Comparison of ENCODE assay signal across 1 cellular context in the genomic region with DNA sequence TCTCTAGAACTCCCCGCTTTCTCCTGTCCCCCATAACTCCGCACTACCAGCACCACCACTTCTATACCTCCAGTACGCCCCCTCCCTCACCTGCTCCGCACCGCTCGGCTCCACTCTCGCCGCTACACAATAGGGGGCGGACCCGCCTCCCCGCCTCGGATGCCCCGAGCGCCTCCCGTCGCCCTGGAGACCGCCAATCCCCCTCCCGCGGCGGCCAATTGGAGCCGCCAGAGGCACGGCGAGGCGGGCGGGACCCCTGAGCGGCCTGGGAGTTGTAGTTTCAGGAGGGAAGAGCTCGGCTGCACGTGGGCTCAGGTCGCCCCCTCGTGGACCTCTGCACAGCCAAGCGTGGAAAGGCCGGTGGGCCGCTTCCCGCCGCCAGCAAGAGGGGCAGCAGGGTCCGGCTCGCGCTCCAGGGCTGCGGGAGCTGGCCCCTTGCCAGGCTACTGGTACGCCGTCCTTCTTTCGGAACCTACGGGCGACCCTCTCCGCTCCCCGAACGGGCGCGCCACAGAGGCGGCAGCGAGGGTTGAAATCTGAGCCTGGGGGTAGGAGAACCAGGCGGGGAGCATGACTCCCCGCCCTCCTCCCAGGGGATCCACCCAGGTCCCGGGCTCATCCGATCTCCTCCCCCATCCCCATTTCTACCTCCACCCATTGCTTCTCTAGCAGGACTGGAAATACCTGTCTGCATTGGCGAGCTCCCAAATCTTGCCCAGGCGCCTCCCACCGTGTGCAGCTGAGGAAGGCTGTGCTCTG.
TF ChIP-seq lines count a peak whose summit lies in the region.

A gene with protein sequence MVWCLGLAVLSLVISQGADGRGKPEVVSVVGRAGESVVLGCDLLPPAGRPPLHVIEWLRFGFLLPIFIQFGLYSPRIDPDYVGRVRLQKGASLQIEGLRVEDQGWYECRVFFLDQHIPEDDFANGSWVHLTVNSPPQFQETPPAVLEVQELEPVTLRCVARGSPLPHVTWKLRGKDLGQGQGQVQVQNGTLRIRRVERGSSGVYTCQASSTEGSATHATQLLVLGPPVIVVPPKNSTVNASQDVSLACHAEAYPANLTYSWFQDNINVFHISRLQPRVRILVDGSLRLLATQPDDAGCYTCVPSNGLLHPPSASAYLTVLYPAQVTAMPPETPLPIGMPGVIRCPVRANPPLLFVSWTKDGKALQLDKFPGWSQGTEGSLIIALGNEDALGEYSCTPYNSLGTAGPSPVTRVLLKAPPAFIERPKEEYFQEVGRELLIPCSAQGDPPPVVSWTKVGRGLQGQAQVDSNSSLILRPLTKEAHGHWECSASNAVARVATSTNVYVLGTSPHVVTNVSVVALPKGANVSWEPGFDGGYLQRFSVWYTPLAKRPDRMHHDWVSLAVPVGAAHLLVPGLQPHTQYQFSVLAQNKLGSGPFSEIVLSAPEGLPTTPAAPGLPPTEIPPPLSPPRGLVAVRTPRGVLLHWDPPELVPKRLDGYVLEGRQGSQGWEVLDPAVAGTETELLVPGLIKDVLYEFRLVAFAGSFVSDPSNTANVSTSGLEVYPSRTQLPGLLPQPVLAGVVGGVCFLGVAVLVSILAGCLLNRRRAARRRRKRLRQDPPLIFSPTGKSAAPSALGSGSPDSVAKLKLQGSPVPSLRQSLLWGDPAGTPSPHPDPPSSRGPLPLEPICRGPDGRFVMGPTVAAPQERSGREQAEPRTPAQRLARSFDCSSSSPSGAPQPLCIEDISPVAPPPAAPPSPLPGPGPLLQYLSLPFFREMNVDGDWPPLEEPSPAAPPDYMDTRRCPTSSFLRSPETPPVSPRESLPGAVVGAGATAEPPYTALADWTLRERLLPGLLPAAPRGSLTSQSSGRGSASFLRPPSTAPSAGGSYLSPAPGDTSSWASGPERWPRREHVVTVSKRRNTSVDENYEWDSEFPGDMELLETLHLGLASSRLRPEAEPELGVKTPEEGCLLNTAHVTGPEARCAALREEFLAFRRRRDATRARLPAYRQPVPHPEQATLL (minus strand): TSS at position 131 of the 759 bp plus-strand sequence. CDS start 2,159 bp downstream, outside the sequence.

TF ChIP-seq in HepG2, 621 proteins besides CTCF, POLR2A, EP300 and RAD21 (continued from another document and continues in another):
- TF ChIP-seq FOXA1 (IDR thresholded peaks at IDR 0.05) (no peak), FOXA1 (CRISPR knock-in tag; IDR thresholded peaks at IDR 0.05) (no peak), MAFG (CRISPR knock-in tag; IDR thresholded peaks at IDR 0.05) (no peak), AGO1 (IDR thresholded peaks at IDR 0.05; ENCODE audit: low read depth, low read length, poor library complexity, severe bottlenecking) (no peak), RFX3 (CRISPR knock-in tag; IDR thresholded peaks at IDR 0.05) (peak; percentile 71), CSRNP2 (CRISPR knock-in tag; conservative IDR thresholded peaks at IDR 0.05; ENCODE audit: low read depth) (no peak), IKZF1 (IDR thresholded peaks at IDR 0.05) (no peak), KIAA2018 (CRISPR knock-in tag; IDR thresholded peaks at IDR 0.05; ENCODE audit: borderline replicate concordance) (no peak), YY1 (IDR thresholded peaks at IDR 0.05; ENCODE audit: insufficient read depth, insufficient replicate concordance, low read depth, low read length) (peak; percentile 25), ZFP82 (CRISPR knock-in tag; IDR thresholded peaks at IDR 0.05; ENCODE audit: borderline replicate concordance) (no peak), ZSCAN22 (CRISPR knock-in tag; IDR thresholded peaks at IDR 0.05) (no peak), ZNF644 (CRISPR knock-in tag; IDR thresholded peaks at IDR 0.05; ENCODE audit: low read depth) (no peak), HDAC2 (CRISPR knock-in tag; IDR thresholded peaks at IDR 0.05) (no peak), PCBP2 (optimal IDR thresholded peaks at IDR 0.05; ENCODE audit: low read depth, low read length, poor library complexity, severe bottlenecking) (no peak), SP5 (CRISPR knock-in tag; IDR thresholded peaks at IDR 0.05; ENCODE audit: borderline replicate concordance, low read depth) (no peak), ASH2L (IDR thresholded peaks at IDR 0.05; ENCODE audit: insufficient read length, low read depth, low read length) (no peak), ZNF510 (CRISPR knock-in tag; IDR thresholded peaks at IDR 0.05; ENCODE audit: low read depth) (no peak), MAFK (conservative IDR thresholded peaks at IDR 0.05 in 1 of 2, IDR thresholded peaks at IDR 0.05 in 1 of 2; ENCODE audit: low read length in 2 of 2) (no peak), ZBED4 (CRISPR knock-in tag; IDR thresholded peaks at IDR 0.05; ENCODE audit: borderline replicate concordance) (no peak), KDM3A (CRISPR knock-in tag; IDR thresholded peaks at IDR 0.05; ENCODE audit: low read depth) (0 out of 2 replicates have a peak, but pooled peaks have one; percentile 39), ZNF292 (CRISPR knock-in tag; IDR thresholded peaks at IDR 0.05; ENCODE audit: borderline replicate concordance, low read depth) (no peak), CREBL2 (CRISPR knock-in tag; IDR thresholded peaks at IDR 0.05; ENCODE audit: borderline replicate concordance) (no peak), KLF15 (CRISPR knock-in tag; IDR thresholded peaks at IDR 0.05; ENCODE audit: borderline replicate concordance) (no peak), ZNF639 (CRISPR knock-in tag; conservative IDR thresholded peaks at IDR 0.05) (no peak), GMEB1 (CRISPR knock-in tag; IDR thresholded peaks at IDR 0.05; ENCODE audit: borderline replicate concordance) (peak; percentile 26; the same call in 1 of the 2 replicates), MTF2 (CRISPR knock-in tag; IDR thresholded peaks at IDR 0.05; ENCODE audit: borderline replicate concordance) (no peak), NRL (CRISPR knock-in tag; IDR thresholded peaks at IDR 0.05; ENCODE audit: borderline replicate concordance) (no peak), SPEN (CRISPR knock-in tag; IDR thresholded peaks at IDR 0.05; ENCODE audit: low read depth) (no peak), NFE2L2 (IDR thresholded peaks at IDR 0.05; ENCODE audit: low read length) (no peak), CENPT (CRISPR knock-in tag; IDR thresholded peaks at IDR 0.05; ENCODE audit: low read depth) (no peak), BORCS8-MEF2B (CRISPR knock-in tag; IDR thresholded peaks at IDR 0.05) (no peak), GABPB1 (CRISPR knock-in tag; IDR thresholded peaks at IDR 0.05) (peak; percentile 75; the same call in 1 of the 2 replicates)
